ENCODE assay signal across 10 cellular contexts in genomic region chrX:15465896-15466651, GRCh38. TPM values are rescaled to one million over a fixed set of nuclear protein-coding genes. Genes with fewer than 3 reads are reported as not detected.
DNase-seq lines count a peak whose midpoint lies in the region; ATAC-seq and TF ChIP-seq lines count a peak whose summit lies in the region.
"Had no signal": no experiment of that assay in that cellular context is flagged by ENCODE, and none has a peak within 500 bp of the region (broad histone marks: within the 10 kb centered on the region; RNA-seq: fewer than 3 reads in every experiment).

No MANE protein-coding gene starts in this region.

- no peaks in the 10 kb centered on the region for H3F3A ChIP-seq in MM.1S (ENCODE audit: insufficient read depth, low read length)

- DNase-seq in activated T-cell treated with anti-CD3 and anti-CD28 coated beads for 48 hours (ENCODE audit: low read depth) (peak; percentile 1), MM.1S (no peak), esophagus muscularis mucosa (ENCODE audit: extremely low spot score) (no peak), retinal pigment epithelial cell (ENCODE audit: low read depth) (no peak), NCI-H1092 (lab: John Stamatoyannopoulos, UW) (no peak), activated gamma-delta T cell treated with Interleukin-2 at 50 U/mL for 16 hours (no peak)
- no peak for DNase-seq in activated T-cell treated with anti-CD3 and anti-CD28 coated beads, Interleukin-2, amount 50 U/mL, for 1 hour
- DNase-seq: C1 segment of cervical spinal cord, NCI-H1048 had no signal

- H3K36me3 ChIP-seq in MM.1S (replicated peaks; ENCODE audit: insufficient read depth, low read length), result no peaks in the 10 kb centered on the region
- H3K36me3 ChIP-seq in esophagus muscularis mucosa, result no peaks in the 10 kb centered on the region

- no peak for TF ChIP-seq POLR2A in esophagus muscularis mucosa (IDR thresholded peaks at IDR 0.05; ENCODE audit: low read depth)

- H3K27ac ChIP-seq in MM.1S (ENCODE audit: low read length) (peak overlapping the region; percentile 41; the same call in 1 of the 2 replicates), esophagus muscularis mucosa (replicated peaks in 1 of 4) (peak overlapping the region in 3 of 4 donors; percentile 20 to 30 (median 23))

- H3K9me3 ChIP-seq in MM.1S (replicated peaks; ENCODE audit: insufficient read depth, low read length), result no peaks in the 10 kb centered on the region
- H3K9me3 ChIP-seq in esophagus muscularis mucosa, result no peaks in the 10 kb centered on the region

- H3K9me2 ChIP-seq in MM.1S (replicated peaks; ENCODE audit: insufficient read depth, low read length), result no peaks in the 10 kb centered on the region

- H3K4me3 ChIP-seq in MM.1S (ENCODE audit: low read length) (no peak overlapping the region), esophagus muscularis mucosa (no peak overlapping the region), retinal pigment epithelial cell (ENCODE audit: low read length) (no peak overlapping the region)

- H3K27me3 ChIP-seq in MM.1S (replicated peaks; ENCODE audit: insufficient read depth, low read length), result no peaks in the 10 kb centered on the region
- H3K27me3 ChIP-seq in esophagus muscularis mucosa, result no peaks in the 10 kb centered on the region

- no peaks in the 10 kb centered on the region for H3K79me2 ChIP-seq in MM.1S (ENCODE audit: low read length)

- WGBS in esophagus muscularis mucosa, result 54% methylated on average over 8 of the region's 9 CpGs

- no peaks in the 10 kb centered on the region for H4K20me1 ChIP-seq in MM.1S (ENCODE audit: insufficient read depth, low read length)

- no peak for ATAC-seq in GM18870 (IDR thresholded peaks at IDR 0.05; ENCODE audit: unreplicated experiment)

- no peak for TF ChIP-seq EP300 in esophagus muscularis mucosa (IDR thresholded peaks at IDR 0.05)

- intact Hi-C loops in esophagus muscularis mucosa (cut with DNase I), result loop anchor here (5.0 kb wide), 1 partner anchor 119 kb away; no protein-coding TSS in a partner anchor

- no peak overlapping the region for H3K4me2 ChIP-seq in MM.1S (ENCODE audit: low read depth, low read length)

- TF ChIP-seq CTCF in MM.1S (IDR thresholded peaks at IDR 0.05; ENCODE audit: low read length), result no peak
- no peak for TF ChIP-seq CTCF in esophagus muscularis mucosa (IDR thresholded peaks at IDR 0.05)
- TF ChIP-seq CTCF in retinal pigment epithelial cell (conservative IDR thresholded peaks at IDR 0.05; ENCODE audit: low read depth, low read length), result peak; percentile 17

- H2AFZ ChIP-seq in MM.1S (ENCODE audit: low read length), result no peak overlapping the region

- no peak overlapping the region for H3K9ac ChIP-seq in MM.1S (ENCODE audit: low read length)

- H3K4me1 ChIP-seq in MM.1S (ENCODE audit: low read length) (no peaks in the 10 kb centered on the region), esophagus muscularis mucosa (peaks cover 0 to 9% (median 2%) of the 10 kb centered on the region in 4 donors)

RNA-seq across cellular contexts. Expression of gene PIR, which starts 27.1 kb away (rescaled TPM):
- 10 to 100 TPM; 12.1 to 24.9 (median 19.3) TPM for total RNA-seq in esophagus muscularis mucosa

RNA-seq across cellular contexts. Expression of gene BMX, which starts 34.5 kb away (rescaled TPM):
- 1 to 10 TPM; 2.0 to 2.9 (median 2.7) TPM for total RNA-seq in esophagus muscularis mucosa
